In genomic region chr11:104830080-104830479, GRCh38 we compare ENCODE assay signal across 16 cellular contexts.
DNase-seq lines count a peak whose midpoint lies in the region; TF ChIP-seq lines count a peak whose summit lies in the region.
"Had no signal": no experiment of that assay in that cellular context is flagged by ENCODE, and none has a peak within 500 bp of the region (broad histone marks: within the 10 kb centered on the region; RNA-seq: fewer than 3 reads in every experiment).

No MANE protein-coding gene starts in this region.

- no peaks in the 10 kb centered on the region for H3K9me3 ChIP-seq in PC-9 (ENCODE audit: insufficient read depth, low read depth)
- no peaks in the 10 kb centered on the region for H3K9me3 ChIP-seq in fibroblast of lung (ENCODE audit: control insufficient read depth, insufficient read depth, low read depth, low read length)
- H3K9me3 ChIP-seq: Peyer's patch, right lobe of liver had no signal

- intact Hi-C loops in PC-9 (cut with micrococcal nuclease; ENCODE audit: unreplicated experiment), result loop anchor here (2.0 kb wide), 1 partner anchor 57 kb away; no protein-coding TSS in a partner anchor

- CTCF ChIA-PET in PC-9 (lab: Charles Lee), result no interaction called here

- H2AFZ ChIP-seq in PC-9 (no peak overlapping the region), fibroblast of lung (ENCODE audit: low read length) (no peak overlapping the region)

- no peak overlapping the region; the same call in 1 of the 2 replicates for H3K4me2 ChIP-seq in PC-9
- no peak overlapping the region for H3K4me2 ChIP-seq in fibroblast of lung (ENCODE audit: extremely low read depth, insufficient read depth, low read length)

- H3K4me1 ChIP-seq in PC-9 (replicated peaks; ENCODE audit: insufficient read depth) (0 out of 2 replicates have a peak, but pooled peaks cover 6% of the 10 kb centered on the region), fibroblast of lung (ENCODE audit: control insufficient read depth, extremely low read depth, insufficient read depth, low read length) (no peaks in the 10 kb centered on the region)
- H3K4me1 ChIP-seq: Peyer's patch, right lobe of liver had no signal

- H3K27ac ChIP-seq in PC-9, result no peak overlapping the region
- H3K27ac ChIP-seq in fibroblast of lung (ENCODE audit: insufficient read depth, low read length), result no peak overlapping the region
- H3K27ac ChIP-seq: 22Rv1, Peyer's patch, right lobe of liver had no signal

- no peaks in the 10 kb centered on the region for H3K9me2 ChIP-seq in PC-9 (ENCODE audit: insufficient read depth)

- DNase-seq in DMS53 (lab: John Stamatoyannopoulos, UW) (peak; percentile 16), DMS53 treated with DMSO at 0.1 percent for 48 hours (lab: John Stamatoyannopoulos, UW; ENCODE audit: unreplicated experiment) (no peak), PC-9 (peak; percentile 4 to 92), fibroblast of lung (ENCODE audit: low read depth in 2 of 2) (peak; percentile 76 to 81), renal cortical epithelial cell (ENCODE audit: low read depth) (peak; percentile 87), GF-D8 (lab: John Stamatoyannopoulos, UW) (no peak), activated gamma-delta T cell (lab: John Stamatoyannopoulos, UW) (no peak)
- no peak for DNase-seq in activated T-cell treated with anti-CD3 and anti-CD28 coated beads, Interleukin-2, amount 50 U/mL, for 48 hours
- DNase-seq: activated naive CD8-positive, alpha-beta T cell treated with anti-CD3 and anti-CD28 coated beads for 36 hours; DND-41; effector CD4-positive, alpha-beta T cell; NCI-H2171; Peyer's patch; right lobe of liver; T1000 had no signal

- no peaks in the 10 kb centered on the region for H3K79me2 ChIP-seq in PC-9 (ENCODE audit: low read depth)
- H3K79me2 ChIP-seq in fibroblast of lung (ENCODE audit: control insufficient read depth, insufficient read depth, low read length), result no peaks in the 10 kb centered on the region

- no peaks in the 10 kb centered on the region for H3F3A ChIP-seq in PC-9 (ENCODE audit: insufficient read depth, low read depth)

- H4K20me1 ChIP-seq in PC-9 (ENCODE audit: insufficient read depth), result no peaks in the 10 kb centered on the region
- H4K20me1 ChIP-seq in fibroblast of lung (ENCODE audit: control insufficient read depth, extremely low read depth, insufficient read depth, low read length), result no peaks in the 10 kb centered on the region

- H3K9ac ChIP-seq in fibroblast of lung (ENCODE audit: insufficient read depth, low read length), result no peak overlapping the region

- BruUV-seq in PC-9 (replicated peaks; lab: Mats Ljungman, UMichigan), result no TSS peak

- no peaks in the 10 kb centered on the region for H3K36me3 ChIP-seq in PC-9 (ENCODE audit: low read depth)
- no peaks in the 10 kb centered on the region for H3K36me3 ChIP-seq in fibroblast of lung (ENCODE audit: control insufficient read depth, insufficient read depth, low read length)
- H3K36me3 ChIP-seq: Peyer's patch, right lobe of liver had no signal

- POLR2A ChIA-PET in PC-9 (lab: Charles Lee; ENCODE audit: unreplicated experiment), result interaction anchor here (0.5 to 0.6 kb wide), 3 partner anchors 120 to 1568 kb away, joined by 5 to 7 read pairs (median 5); partner anchors contain the start of gene CASP4

- no peak for TF ChIP-seq CTCF in PC-9 (conservative IDR thresholded peaks at IDR 0.05)
- TF ChIP-seq CTCF in fibroblast of lung (conservative IDR thresholded peaks at IDR 0.05 in 1 of 2, IDR thresholded peaks at IDR 0.05 in 1 of 2; ENCODE audit: low read depth in 1 of 2, low read length in 2 of 2), result no peak

- H3K27me3 ChIP-seq in PC-9 (ENCODE audit: insufficient read depth, low read depth) (no peaks in the 10 kb centered on the region), fibroblast of lung (ENCODE audit: control insufficient read depth, insufficient read depth, low read length) (no peaks in the 10 kb centered on the region)
- H3K27me3 ChIP-seq: Peyer's patch, right lobe of liver had no signal

- H3K4me3 ChIP-seq in PC-9 (no peak overlapping the region), fibroblast of lung (replicated peaks in 1 of 4; ENCODE audit: control extremely low read depth in 1 of 4, insufficient read depth in 1 of 4, low read depth in 3 of 4, low read length in 4 of 4) (no peak overlapping the region)
- H3K4me3 ChIP-seq: Peyer's patch, right lobe of liver had no signal

Comparison
In these comparisons a context has a peak if more than half of its experiments do, and no peak if none do; other contexts are left out.
1. DNase-seq: peak in DMS53 (single experiment), PC-9 (2 of 2), fibroblast of lung (2 of 2) and renal cortical epithelial cell (single experiment); none in DMS53 treated with DMSO at 0.1 percent for 48 hours (single experiment), GF-D8 (single experiment), activated gamma-delta T cell (single experiment) and activated T-cell treated with anti-CD3 and anti-CD28 coated beads, Interleukin-2, amount 50 U/mL, for 48 hours (0 of 2).